In the genomic region with DNA sequence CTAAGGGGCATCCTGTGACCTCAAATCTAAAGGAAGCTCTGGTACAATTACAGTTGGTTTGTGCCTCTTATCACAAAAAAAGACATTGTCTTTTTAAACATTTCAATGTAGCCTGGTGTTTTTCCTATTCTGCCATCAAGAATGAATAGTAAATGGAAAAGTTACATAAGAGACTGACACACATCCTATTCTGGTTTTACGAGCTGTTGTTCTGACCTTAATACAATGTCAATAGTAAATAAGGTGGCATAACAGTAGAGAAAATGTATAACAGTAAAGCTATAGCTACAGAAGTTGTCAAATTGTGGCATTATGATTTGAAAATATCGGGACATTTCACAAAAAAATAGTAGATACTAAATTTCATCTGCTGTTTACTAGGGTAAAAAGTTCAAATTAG, we compare ENCODE assay signal across 25 cellular contexts.
DNase-seq lines count a peak whose midpoint lies in the region; ATAC-seq, FAIRE-seq and TF ChIP-seq lines count a peak whose summit lies in the region.
"Had no signal": no experiment of that assay in that cellular context is flagged by ENCODE, and none has a peak within 500 bp of the region (broad histone marks: within the 10 kb centered on the region; RNA-seq: fewer than 3 reads in every experiment).

No MANE protein-coding gene starts in this region.

- FAIRE-seq in GM12892 (lab: Jason Lieb, UNC) = peak; percentile 33
- FAIRE-seq: HepG2, K562 had no signal

- POLR2A ChIA-PET in T-cell (lab: Charles Lee) = interaction anchor here in 1 of 2 donors (0.9 kb wide), 1 partner anchor 10 kb away, joined by 3 read pairs; no protein-coding TSS in a partner anchor

- H3K27ac ChIP-seq in angular gyrus (ENCODE audit: low read depth, low read length) (peak overlapping the region; percentile 56), layer of hippocampus (ENCODE audit: low read depth, low read length) (peak overlapping the region; percentile 36), skeletal muscle tissue (ENCODE audit: low read depth, low read length) (peak overlapping the region; percentile 38)
- H3K27ac ChIP-seq: GM23248 had no signal

- H3K9me3 ChIP-seq in skeletal muscle tissue (ENCODE audit: control insufficient read depth in 3 of 3, low read length in 3 of 3) = no peaks in the 10 kb centered on the region

- H3K9ac ChIP-seq in skeletal muscle tissue (ENCODE audit: low read depth in 1 of 3, low read length in 3 of 3) = no peak overlapping the region
- H3K9ac ChIP-seq: GM23248 had no signal

- H3K27me3 Mint-ChIP-seq in T-cell = no peaks in the 10 kb centered on the region

- ATAC-seq in T-cell (replicated peaks in 1 of 4) = no peak
- ATAC-seq: HepG2, K562, Right ventricle myocardium inferior had no signal

- H3K4me3 Mint-ChIP-seq in T-cell = no peak overlapping the region

- no peaks in the 10 kb centered on the region for H3K9me3 Mint-ChIP-seq in T-cell

- DNase-seq in GM12892 (ENCODE audit: insufficient read length) (no peak), T-cell (no peak), NCI-H2196 treated with DMSO at 0.1 percent for 48 hours (lab: John Stamatoyannopoulos, UW; ENCODE audit: unreplicated experiment) (no peak), activated gamma-delta T cell (lab: John Stamatoyannopoulos, UW) (no peak), SHP77 (lab: John Stamatoyannopoulos, UW) (no peak)
- DNase-seq: 8988T; ACHN; Calu3; DND-41; GM23248; H7; Kasumi-1; NCI-H1105 treated with DMSO at 0.1 percent for 48 hours; NCI-H2029; NCI-H446 treated with DMSO at 0.1 percent for 48 hours; NCI-H526; NCI-H82; NK-92 treated with Interleukin-12 subunit alpha and Interleukin-12 subunit beta, amount 100 ng/mL, for 24 hours; PC-9 had no signal

- no peak overlapping the region for H3K4me3 ChIP-seq in skeletal muscle tissue (ENCODE audit: low read length in 3 of 3)
- H3K4me3 ChIP-seq: GM23248, K562, PC-9 had no signal

- H3K36me3 Mint-ChIP-seq in T-cell = peaks cover 34% of the 10 kb centered on the region

- peaks cover 10 to 35% (median 27%) of the 10 kb centered on the region in 3 donors for H3K36me3 ChIP-seq in skeletal muscle tissue (ENCODE audit: control insufficient read depth in 3 of 3, insufficient read depth in 3 of 3, low read length in 3 of 3)

- TF ChIP-seq POLR2A in GM12892 (IDR thresholded peaks at IDR 0.05; ENCODE audit: low read depth, low read length) = no peak

- no peak overlapping the region for H3K27ac Mint-ChIP-seq in T-cell

- no peaks in the 10 kb centered on the region for H3K4me1 Mint-ChIP-seq in T-cell

- peaks cover 4 to 14% (median 9%) of the 10 kb centered on the region in 3 donors for H3K4me1 ChIP-seq in skeletal muscle tissue (ENCODE audit: control insufficient read depth in 3 of 3, insufficient read depth in 3 of 3, low read length in 3 of 3)

- CTCF ChIA-PET in T-cell (lab: Charles Lee) = interaction anchor here (0.7 kb wide), 2 partner anchors 93 to 1452 kb away, joined by 3 to 4 read pairs; no protein-coding TSS in a partner anchor

- no peaks in the 10 kb centered on the region for H3K27me3 ChIP-seq in layer of hippocampus (ENCODE audit: control insufficient read depth, insufficient read depth, low read length)
- H3K27me3 ChIP-seq in skeletal muscle tissue (ENCODE audit: control insufficient read depth in 3 of 3, insufficient read depth in 3 of 3, low read length in 3 of 3) = no peaks in the 10 kb centered on the region
